25 cellular contexts compared by ENCODE assay signal in genomic region chr1:49408346-49408745, GRCh38.
DNase-seq lines count a peak whose midpoint lies in the region; ATAC-seq, FAIRE-seq and TF ChIP-seq lines count a peak whose summit lies in the region.
"Had no signal": no experiment of that assay in that cellular context is flagged by ENCODE, and none has a peak within 500 bp of the region (broad histone marks: within the 10 kb centered on the region; RNA-seq: fewer than 3 reads in every experiment).

No MANE protein-coding gene starts in this region.

- no peaks in the 10 kb centered on the region for H3K4me1 ChIP-seq in left lung
- H3K4me1 ChIP-seq: A549; BE2C; BLaER1 treated with 17β-estradiol and CSF1 and Interleukin-3, amounts not matched to agents 10 nM and 100 nM had no signal

- no peaks in the 10 kb centered on the region for H3K27me3 ChIP-seq in MG63
- no peaks in the 10 kb centered on the region for H3K27me3 ChIP-seq in bronchial epithelial cell (ENCODE audit: control insufficient read depth, insufficient read depth, low read length)
- H3K27me3 ChIP-seq in left lung: no peaks in the 10 kb centered on the region
- H3K27me3 ChIP-seq: BE2C; BLaER1 treated with 17β-estradiol and CSF1 and Interleukin-3, amounts not matched to agents 10 nM and 100 nM had no signal

- ATAC-seq in left lung: no peak
- ATAC-seq: A549 had no signal

- H3K4me3 ChIP-seq in MG63 (no peak overlapping the region), bronchial epithelial cell (ENCODE audit: low read depth, low read length) (no peak overlapping the region), left lung (no peak overlapping the region)
- H3K4me3 ChIP-seq: A549; BLaER1 treated with 17β-estradiol and CSF1 and Interleukin-3, amounts not matched to agents 10 nM and 100 nM; GM23248 had no signal

- no peaks in the 10 kb centered on the region for H3K36me3 ChIP-seq in MG63
- H3K36me3 ChIP-seq in bronchial epithelial cell (ENCODE audit: control insufficient read depth, insufficient read depth, low read length): no peaks in the 10 kb centered on the region
- H3K36me3 ChIP-seq in left lung: no peaks in the 10 kb centered on the region
- H3K36me3 ChIP-seq: BE2C; BLaER1 treated with 17β-estradiol and CSF1 and Interleukin-3, amounts not matched to agents 10 nM and 100 nM had no signal

- intact Hi-C loops in left lung (cut with DNase I): no loop called here

- no peak for FAIRE-seq in bronchial epithelial cell (lab: Jason Lieb, UNC)
- FAIRE-seq: A549, D721Med, G401.6, GM12892, GM19239, H1 had no signal

- no peak overlapping the region for H3K27ac ChIP-seq in left lung
- H3K27ac ChIP-seq: 22Rv1; A549; BLaER1 treated with 17β-estradiol and CSF1 and Interleukin-3, amounts not matched to agents 10 nM and 100 nM; GM23248 had no signal

- DNase-seq in NCI-H82 (lab: John Stamatoyannopoulos, UW) (peak; percentile 23), NCI-H82 treated with DMSO at 0.1 percent for 48 hours (lab: John Stamatoyannopoulos, UW; ENCODE audit: unreplicated experiment) (no peak), MG63 (peak; percentile 18), bronchial epithelial cell (ENCODE audit: low read depth) (peak; percentile 3), DMS79 (lab: John Stamatoyannopoulos, UW) (no peak), left lung (no peak)
- DNase-seq: ACHN; AML-193; BE2C; CD4-positive, alpha-beta T cell; CD8-positive, alpha-beta memory T cell; DMS 273 treated with DMSO at 0.1 percent for 48 hours; DMS53; DND-41; GM23248; H7; HCEC 1CT had no signal

- TF ChIP-seq CTCF in bronchial epithelial cell (IDR thresholded peaks at IDR 0.05; ENCODE audit: insufficient read depth, low read length, severe bottlenecking) (no peak), left lung (IDR thresholded peaks at IDR 0.05) (no peak)

- no peaks in the 10 kb centered on the region for H3K9me3 ChIP-seq in MG63
- H3K9me3 ChIP-seq in left lung: peaks cover 0 to 1% of the 10 kb centered on the region in 2 donors
- H3K9me3 ChIP-seq: A549; BE2C; BLaER1 treated with 17β-estradiol and CSF1 and Interleukin-3, amounts not matched to agents 10 nM and 100 nM had no signal

Comparison
In these comparisons a context has a peak if more than half of its experiments do, and no peak if none do; other contexts are left out.
1. DNase-seq: peak in NCI-H82 (single experiment), MG63 (single experiment) and bronchial epithelial cell (single experiment); none in NCI-H82 treated with DMSO at 0.1 percent for 48 hours (single experiment), DMS79 (single experiment) and left lung (0 of 2).